8 cellular contexts compared by ENCODE assay signal in genomic region chr4:141133146-141134006, GRCh38. TPM values are rescaled to one million over a fixed set of nuclear protein-coding genes. Genes with fewer than 3 reads are reported as not detected.
DNase-seq lines count a peak whose midpoint lies in the region; ATAC-seq and TF ChIP-seq lines count a peak whose summit lies in the region.

Gene RNF150, minus strand, starts transcription at chr4:141133469.

- no peak within 1 kb of the TSS for H3K9ac ChIP-seq in trophoblast cell (ENCODE audit: low read length)

- no peaks in the 10 kb centered on the region for H3K4me1 ChIP-seq in PC-9 (replicated peaks; ENCODE audit: insufficient read depth)
- no peaks in the 10 kb centered on the region for H3K4me1 ChIP-seq in right cardiac atrium (ENCODE audit: control insufficient read depth, insufficient read depth, low read length)
- H3K4me1 ChIP-seq in trophoblast cell (ENCODE audit: control insufficient read depth in 1 of 2, insufficient read depth in 2 of 2, low read length in 2 of 2): peaks cover 0 to 8% of the 10 kb centered on the region in 2 experiments

- H3K27me3 ChIP-seq in PC-9 (ENCODE audit: insufficient read depth, low read depth) (no peaks in the 10 kb centered on the region), right cardiac atrium (ENCODE audit: control insufficient read depth, insufficient read depth) (no peaks in the 10 kb centered on the region), trophoblast cell (ENCODE audit: insufficient read depth, low read length) (peaks cover 17% of the 10 kb centered on the region)

- H4K91ac ChIP-seq in trophoblast cell (ENCODE audit: low read depth, low read length): no peak within 1 kb of the TSS

- POLR2A ChIA-PET in PC-9 (lab: Charles Lee; ENCODE audit: unreplicated experiment): no interaction called here

- H3K9me3 ChIP-seq in PC-9 (ENCODE audit: insufficient read depth, low read depth) (no peaks in the 10 kb centered on the region), right cardiac atrium (ENCODE audit: control insufficient read depth, low read length) (no peaks in the 10 kb centered on the region), trophoblast cell (ENCODE audit: insufficient read depth, low read depth, low read length) (no peaks in the 10 kb centered on the region)

- peak within 1 kb of the TSS; percentile 31 for H4K12ac ChIP-seq in trophoblast cell (ENCODE audit: low read depth, low read length)

- no peak within 1 kb of the TSS for H3K23ac ChIP-seq in trophoblast cell (ENCODE audit: low read length)

- H2AK5ac ChIP-seq in trophoblast cell (ENCODE audit: low read length): no peak within 1 kb of the TSS

- in situ Hi-C loops in KBM-7 (cut with MboI; ENCODE audit: low pct_unique_long_range_greater_than_20kb, low sequenced_read_pairs) (loop anchor here (25.0 kb wide), 1 partner anchor 271 kb away; no protein-coding TSS in a partner anchor), astrocyte of the cerebellum (cut with HindIII; ENCODE audit: low sequenced_read_pairs) (loop anchor here (5.0 kb wide), 1 partner anchor 266 kb away; no protein-coding TSS in a partner anchor)

- CTCF ChIA-PET in PC-9 (lab: Charles Lee): interaction anchor here (0.5 to 1.7 kb wide), 7 partner anchors 22 to 533 kb away, joined by 3 to 13 read pairs (median 4); no protein-coding TSS in a partner anchor

- no peak within 1 kb of the TSS for H2BK5ac ChIP-seq in trophoblast cell (ENCODE audit: low read depth, low read length, poor library complexity)

- no TSS peak for BruUV-seq in PC-9 (replicated peaks; lab: Mats Ljungman, UMichigan)

- H3K4me2 ChIP-seq in PC-9 (peak within 1 kb of the TSS; percentile 70), trophoblast cell (ENCODE audit: low read length) (peak within 1 kb of the TSS; percentile 86)

- peak within 1 kb of the TSS; percentile 37 for H4K8ac ChIP-seq in trophoblast cell (ENCODE audit: low read depth, low read length)

- no peak within 1 kb of the TSS for H3K27ac ChIP-seq in PC-9
- peak within 1 kb of the TSS; percentile 90 for H3K27ac ChIP-seq in right cardiac atrium (ENCODE audit: low read length)
- no peak within 1 kb of the TSS for H3K27ac ChIP-seq in trophoblast cell (ENCODE audit: low read depth, low read length)

- H3K79me1 ChIP-seq in trophoblast cell (ENCODE audit: low read length): no peaks in the 10 kb centered on the region

- no peaks in the 10 kb centered on the region for H4K20me1 ChIP-seq in PC-9 (ENCODE audit: insufficient read depth)

- no peaks in the 10 kb centered on the region for H3F3A ChIP-seq in PC-9 (ENCODE audit: insufficient read depth, low read depth)

- no peaks in the 10 kb centered on the region for H3K9me2 ChIP-seq in PC-9 (ENCODE audit: insufficient read depth)

- no peak within 1 kb of the TSS for H3K4ac ChIP-seq in trophoblast cell (ENCODE audit: low read depth, low read length)

- H3K18ac ChIP-seq in trophoblast cell (ENCODE audit: low read length): no peak within 1 kb of the TSS

- intact Hi-C loops in PC-9 (cut with micrococcal nuclease; ENCODE audit: unreplicated experiment) (loop anchor here (1.0 to 10.0 kb wide), 3 partner anchors 251 to 539 kb away; no protein-coding TSS in a partner anchor), right cardiac atrium (cut with DNase I) (loop anchor here (2.0 to 5.0 kb wide), 5 partner anchors 141 to 273 kb away; no protein-coding TSS in a partner anchor)

- 1% methylated on average over 50 of the region's 50 CpGs for WGBS in right cardiac atrium
- WGBS in trophoblast cell (ENCODE audit: extremely low coverage, insufficient coverage, insufficient read length): no CpG with 5 or more reads among the region's 50 CpGs

- no peak within 1 kb of the TSS for H3K14ac ChIP-seq in trophoblast cell (ENCODE audit: low read length)

- DNase-seq in DMS79 (lab: John Stamatoyannopoulos, UW): peak; percentile 45
- peak; percentile 91 for DNase-seq in KBM-7
- peak in 1 of 2 experiments; percentile 52 for DNase-seq in PC-9
- peak; percentile 87 for DNase-seq in astrocyte of the cerebellum (ENCODE audit: low read depth)
- DNase-seq in right cardiac atrium: peak; percentile 64 to 88 (median 87)
- peak; percentile 49 to 80 for DNase-seq in trophoblast cell
- no peak for DNase-seq in SW480 (ENCODE audit: low spot score)

- peak; percentile 64 for ATAC-seq in GM21576 (IDR thresholded peaks at IDR 0.05; ENCODE audit: unreplicated experiment)
- ATAC-seq in right cardiac atrium: peak; percentile 89 to 90

- no peak within 1 kb of the TSS for H2BK120ac ChIP-seq in trophoblast cell (ENCODE audit: insufficient read depth, low read length, poor library complexity)

- H2AFZ ChIP-seq in PC-9 (no peak within 1 kb of the TSS; the same call in 1 of the 2 replicates), trophoblast cell (ENCODE audit: insufficient read depth, low read length, poor library complexity) (peak within 1 kb of the TSS; percentile 95)

- H3K36me3 ChIP-seq in PC-9 (ENCODE audit: low read depth): no peaks in the 10 kb centered on the region
- H3K36me3 ChIP-seq in trophoblast cell (ENCODE audit: control insufficient read depth in 1 of 2, insufficient read depth in 2 of 2, low read length in 2 of 2): no peaks in the 10 kb centered on the region

- H3K79me2 ChIP-seq in PC-9 (ENCODE audit: low read depth) (no peaks in the 10 kb centered on the region), trophoblast cell (ENCODE audit: control insufficient read depth, insufficient read depth, low read length, poor library complexity) (no peaks in the 10 kb centered on the region)

- no peak within 1 kb of the TSS for H2BK12ac ChIP-seq in trophoblast cell (ENCODE audit: low read length)

- TF ChIP-seq CTCF in PC-9 (conservative IDR thresholded peaks at IDR 0.05) (peak; percentile 63), astrocyte of the cerebellum (IDR thresholded peaks at IDR 0.05; ENCODE audit: low read depth, low read length, missing control alignments) (peak; percentile 85)

- H3K4me3 ChIP-seq in PC-9: peak within 1 kb of the TSS; percentile 44; the same call in 1 of the 2 replicates
- peak within 1 kb of the TSS; percentile 78 for H3K4me3 ChIP-seq in astrocyte of the cerebellum (ENCODE audit: low read depth, low read length)
- peak within 1 kb of the TSS; percentile 89 for H3K4me3 ChIP-seq in right cardiac atrium (ENCODE audit: low read length)
- peak within 1 kb of the TSS; percentile 81 for H3K4me3 ChIP-seq in trophoblast cell (ENCODE audit: low read depth, low read length)

RNA-seq across cellular contexts. Expression of gene RNF150, which starts in this region (rescaled TPM):
- total RNA-seq in PC-9 (2021) (0.15 and 0.75 TPM in 2 replicates), right cardiac atrium (10 to 100 TPM; 32.8 to 51.3 (median 40.3) TPM)
- 10.1 TPM for polyA plus RNA-seq in right cardiac atrium
- polyA plus RNA-seq in trophoblast cell (2013): 0.49 and 0.52 TPM in 2 replicates

Comparison
In these comparisons a context has a peak if more than half of its experiments do, and no peak if none do; other contexts are left out.
1. RNA of gene RNF150 (total RNA-seq): 32.8 to 51.3 TPM in right cardiac atrium; 0.15 to 0.75 TPM in PC-9; every median in the first group is over 10 times any median in the second.
2. Peak in every context shown above with its lines, with median percentiles within 50 percentile points of each other: H3K4me3 ChIP-seq.